15 cellular contexts compared by ENCODE assay signal in the genomic region with DNA sequence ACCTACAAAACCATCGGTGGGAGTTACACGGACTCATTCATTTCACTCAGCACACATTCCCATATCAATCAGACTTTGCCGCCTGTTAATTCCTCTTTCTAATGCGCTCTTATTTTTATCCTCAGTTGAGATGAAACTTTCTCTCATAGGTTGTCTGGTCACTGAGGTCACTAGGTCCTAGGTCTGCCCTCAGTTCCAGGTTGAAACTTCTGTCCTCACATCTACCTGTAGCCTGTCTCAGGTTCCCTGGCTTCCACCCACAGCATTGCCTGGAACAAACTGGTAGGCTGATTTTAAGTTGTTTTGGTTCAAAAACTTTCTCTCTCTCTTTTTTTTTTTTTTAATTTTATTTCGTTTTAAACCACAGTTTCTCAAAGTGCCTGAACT.
A peak's percentile ranks its signal among the peaks of the same experiment; 100 is the strongest.
DNase-seq lines count a peak whose midpoint lies in the region; ATAC-seq and TF ChIP-seq lines count a peak whose summit lies in the region.
"Had no signal": no experiment of that assay in that cellular context is flagged by ENCODE, and none has a peak within 500 bp of the region (broad histone marks: within the 10 kb centered on the region; RNA-seq: fewer than 3 reads in every experiment).

No MANE protein-coding gene starts in this region.

- no peak overlapping the region for H3K14ac ChIP-seq in H9 (ENCODE audit: insufficient read depth, low read length)

- H4K20me1 ChIP-seq in H9 (ENCODE audit: control insufficient read depth, insufficient read depth, insufficient read length) (no peaks in the 10 kb centered on the region), hepatocyte (ENCODE audit: insufficient read depth, poor library complexity, severe bottlenecking) (no peaks in the 10 kb centered on the region)
- H4K20me1 ChIP-seq: BLaER1 had no signal

- whole genome bisulfite sequencing in H9 (ENCODE audit: extremely low coverage, insufficient read length, low lambda C conversion rate) = no CpG with 5 or more reads among the region's 5 CpGs
- 91% methylated on average over 5 of the region's 5 CpGs for WGBS in hepatocyte (ENCODE audit: low lambda C conversion rate, missing lambda C conversion rate)

- H4K8ac ChIP-seq in H9 (replicated peaks; ENCODE audit: insufficient read length, low read depth, low read length) = no peak overlapping the region

- no peak overlapping the region for H3K18ac ChIP-seq in H9 (ENCODE audit: insufficient read length, low read depth, low read length)

- H3K9me2 ChIP-seq in hepatocyte (replicated peaks; ENCODE audit: insufficient read depth) = no peaks in the 10 kb centered on the region

- H3K79me1 ChIP-seq in H9 (ENCODE audit: insufficient read depth, low read depth, low read length, poor library complexity, severe bottlenecking) = no peaks in the 10 kb centered on the region

- H3T11ph ChIP-seq in H9 (ENCODE audit: low read length) = no peak overlapping the region

- H3K36me3 ChIP-seq in hepatocyte (replicated peaks; ENCODE audit: insufficient read depth, low read depth) = no peaks in the 10 kb centered on the region
- H3K36me3 ChIP-seq: HAP-1 had no signal

- intact Hi-C loops in Right ventricle myocardium superior (cut with DNase I) = no loop called here

- no peaks in the 10 kb centered on the region for H3K27me3 Mint-ChIP-seq in H9 (ENCODE audit: low read depth)
- no peaks in the 10 kb centered on the region for H3K27me3 Mint-ChIP-seq in central memory CD8-positive, alpha-beta T cell

- no peak for DNase-seq in H9
- no peak for DNase-seq in central memory CD8-positive, alpha-beta T cell (ENCODE audit: low spot score in 2 of 2)
- DNase-seq in hepatocyte (ENCODE audit: low spot score) = no peak
- no peak for DNase-seq in NCI-H2171 (lab: John Stamatoyannopoulos, UW)
- DNase-seq in Right ventricle myocardium superior = no peak
- DNase-seq: AML-193; CD8-positive, alpha-beta memory T cell; DMS53; HFFc6; IMR-90; KBM-7 had no signal

- H2BK12ac ChIP-seq in H9 (ENCODE audit: insufficient read length, low read depth, low read length) = no peak overlapping the region

- H2AK5ac ChIP-seq in H9 (ENCODE audit: insufficient read length, low read length) = no peak overlapping the region

- no peak overlapping the region for H4K5ac ChIP-seq in H9 (ENCODE audit: insufficient read length, low read depth, low read length)

- H3K27ac ChIP-seq in H9 (ENCODE audit: insufficient read length, low read depth, low read length) (no peak overlapping the region), hepatocyte (peak overlapping the region; percentile 49)
- H3K27ac ChIP-seq: A549, BLaER1 had no signal

- H2AFZ ChIP-seq in H9 (ENCODE audit: low read length) (no peak overlapping the region), hepatocyte (no peak overlapping the region)

- H3K23ac ChIP-seq in H9 (ENCODE audit: insufficient read length, low read depth, low read length) = no peak overlapping the region

- peaks cover 3% of the 10 kb centered on the region; the same call in 1 of the 2 replicates for H3K4me1 ChIP-seq in H9 (ENCODE audit: insufficient read depth, low read length)
- H3K4me1 ChIP-seq in hepatocyte (ENCODE audit: insufficient read depth) = peaks cover 4% of the 10 kb centered on the region
- H3K4me1 ChIP-seq: BLaER1, HAP-1 had no signal

- H4K91ac ChIP-seq in H9 (ENCODE audit: insufficient read length, low read depth, low read length) = no peak overlapping the region

- no peak overlapping the region for H3K4me2 ChIP-seq in H9 (ENCODE audit: insufficient read depth, insufficient read length, low read length)
- H3K4me2 ChIP-seq in hepatocyte = no peak overlapping the region
- H3K4me2 ChIP-seq: A549, BLaER1 had no signal

- H3K27me3 ChIP-seq in H9 (ENCODE audit: insufficient read depth, low read length) = no peaks in the 10 kb centered on the region
- no peaks in the 10 kb centered on the region for H3K27me3 ChIP-seq in hepatocyte
- H3K27me3 ChIP-seq: BLaER1 had no signal

- H2BK120ac ChIP-seq in H9 (ENCODE audit: low read depth, low read length, poor library complexity, severe bottlenecking) = no peak overlapping the region

- no peaks in the 10 kb centered on the region for H3K23me2 ChIP-seq in H9 (ENCODE audit: insufficient read length, low read depth, low read length, poor library complexity, severe bottlenecking)

- no peaks in the 10 kb centered on the region for H3K79me2 ChIP-seq in H9 (ENCODE audit: insufficient read depth, low read length)
- no peaks in the 10 kb centered on the region for H3K79me2 ChIP-seq in hepatocyte

- no peak overlapping the region for H3K4me3 ChIP-seq in hepatocyte
- H3K4me3 ChIP-seq: A549, BLaER1, HAP-1 had no signal

- peak overlapping the region in 1 of 3 experiments; percentile 96; a peak in 3 of 7 replicates for H3K27ac Mint-ChIP-seq in H9
- H3K27ac Mint-ChIP-seq in central memory CD8-positive, alpha-beta T cell (ENCODE audit: low read depth) = peak overlapping the region; percentile 52
- H3K27ac Mint-ChIP-seq: HFFc6 had no signal

- TF ChIP-seq CTCF in H9 (conservative IDR thresholded peaks at IDR 0.05) (no peak), hepatocyte (IDR thresholded peaks at IDR 0.05; ENCODE audit: poor library complexity) (no peak)

- peaks cover 3 to 17% (median 9%) of the 10 kb centered on the region in 3 experiments; a peak in 5 of 7 replicates for H3K36me3 Mint-ChIP-seq in H9 (ENCODE audit: insufficient read depth in 1 of 3, low read depth in 3 of 3)
- H3K36me3 Mint-ChIP-seq in central memory CD8-positive, alpha-beta T cell (ENCODE audit: insufficient read depth) = peaks cover 36% of the 10 kb centered on the region

- H2BK15ac ChIP-seq in H9 (ENCODE audit: low read depth, low read length) = no peak overlapping the region

- H2BK20ac ChIP-seq in H9 (ENCODE audit: low read depth, low read length, poor library complexity, severe bottlenecking) = no peak overlapping the region

- ATAC-seq in central memory CD8-positive, alpha-beta T cell (replicated peaks; ENCODE audit: extremely low read depth, poor library complexity, severe bottlenecking) = no peak
- no peak for ATAC-seq in HG03457 (IDR thresholded peaks at IDR 0.05; ENCODE audit: unreplicated experiment)
- ATAC-seq in Right ventricle myocardium superior (ENCODE audit: poor library complexity) = no peak
- ATAC-seq: A549 had no signal

- H3K9me3 ChIP-seq in H9 (ENCODE audit: control insufficient read depth, low read depth, low read length) (no peaks in the 10 kb centered on the region), hepatocyte (ENCODE audit: low read depth) (no peaks in the 10 kb centered on the region)
- H3K9me3 ChIP-seq: A549, BLaER1, HAP-1 had no signal

- H3K9ac ChIP-seq in H9 (ENCODE audit: extremely low read depth, insufficient read length, low read length) = no peak overlapping the region
- H3K9ac ChIP-seq: BLaER1 had no signal

- H3K9me3 Mint-ChIP-seq in H9 = no peaks in the 10 kb centered on the region
- H3K9me3 Mint-ChIP-seq in central memory CD8-positive, alpha-beta T cell = no peaks in the 10 kb centered on the region
- H3K9me3 Mint-ChIP-seq: CD8-positive, alpha-beta memory T cell; HFFc6 had no signal

- no peak overlapping the region; a peak in 1 of 5 replicates for H3K4me3 Mint-ChIP-seq in H9
- no peak overlapping the region for H3K4me3 Mint-ChIP-seq in central memory CD8-positive, alpha-beta T cell
- H3K4me3 Mint-ChIP-seq: CD8-positive, alpha-beta memory T cell; HFFc6 had no signal

- H3K56ac ChIP-seq in H9 (ENCODE audit: insufficient read length, low read depth, low read length) = no peak overlapping the region

- H3K4me1 Mint-ChIP-seq in H9 = peaks cover 15 to 17% of the 10 kb centered on the region in 2 experiments
- H3K4me1 Mint-ChIP-seq in central memory CD8-positive, alpha-beta T cell = no peaks in the 10 kb centered on the region
- H3K4me1 Mint-ChIP-seq: CD8-positive, alpha-beta memory T cell had no signal

- peak overlapping the region; percentile 79 for H2BK5ac ChIP-seq in H9 (ENCODE audit: insufficient read length, low read length)

- H3K4ac ChIP-seq in H9 (ENCODE audit: low read depth, low read length) = no peak overlapping the region
